ENCODE assay signal across 2 cellular contexts in genomic region chr11:44120169-44120568, GRCh38.
TF ChIP-seq lines count a peak whose summit lies in the region.

No MANE protein-coding gene starts in this region.

TF ChIP-seq in HCT116, 20 proteins besides CTCF, POLR2A, EP300 and RAD21:
- TF ChIP-seq MAX (IDR thresholded peaks at IDR 0.05): no peak
- no peak for TF ChIP-seq POLR2AphosphoS5 (IDR thresholded peaks at IDR 0.05; ENCODE audit: low read depth, low read length)
- TF ChIP-seq EZH2phosphoT487 (IDR thresholded peaks at IDR 0.05; ENCODE audit: borderline replicate concordance): no peak
- no peak for TF ChIP-seq ZFX (IDR thresholded peaks at IDR 0.05)
- no peak for TF ChIP-seq EGR1 (IDR thresholded peaks at IDR 0.05; ENCODE audit: low read depth)
- no peak for TF ChIP-seq EZH2 (IDR thresholded peaks at IDR 0.05)

TF ChIP-seq in K562, 482 proteins besides CTCF, POLR2A, EP300 and RAD21:
- no peak for TF ChIP-seq PYGO2 (tag; IDR thresholded peaks at IDR 0.05)
- no peak for TF ChIP-seq KDM1A (IDR thresholded peaks at IDR 0.05)
- TF ChIP-seq MTF1 (CRISPR knock-in tag; IDR thresholded peaks at IDR 0.05; ENCODE audit: borderline replicate concordance): no peak
- no peak for TF ChIP-seq POU5F1 (IDR thresholded peaks at IDR 0.05; ENCODE audit: borderline replicate concordance, low read depth, low read length, partially characterized antibody)
- TF ChIP-seq NR4A1 (CRISPR knock-in tag; IDR thresholded peaks at IDR 0.05): no peak
- TF ChIP-seq NR4A1 (tag; IDR thresholded peaks at IDR 0.05): no peak
- TF ChIP-seq RBM25 (IDR thresholded peaks at IDR 0.05; ENCODE audit: low read depth, low read length, severe bottlenecking): no peak
- no peak for TF ChIP-seq NR2F6 (CRISPR knock-in tag; IDR thresholded peaks at IDR 0.05)
